19 cellular contexts compared by ENCODE assay signal in the genomic region with DNA sequence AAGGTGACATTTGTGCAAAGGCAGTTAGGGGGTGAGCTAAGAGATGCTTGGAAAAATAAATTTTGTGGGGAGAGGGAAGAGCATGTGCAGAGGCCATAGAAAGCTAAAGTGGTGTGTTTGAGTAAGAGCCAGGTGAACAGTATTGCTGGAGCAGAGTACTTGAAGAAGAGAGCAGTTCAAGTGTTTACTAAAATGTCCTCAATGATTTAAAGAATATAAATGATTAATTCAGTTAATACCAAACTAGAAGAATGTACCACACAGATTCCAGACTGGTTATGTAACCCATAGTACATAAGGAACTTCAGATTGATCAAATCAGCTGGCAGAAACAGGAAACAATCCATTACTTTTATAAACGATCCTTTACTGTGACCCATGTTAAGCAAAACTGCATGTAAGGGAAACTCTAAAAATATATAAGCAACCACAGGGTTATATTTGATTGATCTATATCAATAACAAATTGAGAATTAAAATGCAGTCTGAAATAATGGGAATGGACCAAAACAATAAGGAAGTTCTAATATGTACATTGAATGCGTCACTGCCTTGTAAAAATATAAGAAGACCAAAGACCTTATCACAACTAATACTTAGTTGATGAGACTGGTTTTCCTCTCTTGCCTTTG.
DNase-seq lines count a peak whose midpoint lies in the region; ATAC-seq and TF ChIP-seq lines count a peak whose summit lies in the region.
"Had no signal": no experiment of that assay in that cellular context is flagged by ENCODE, and none has a peak within 500 bp of the region (broad histone marks: within the 10 kb centered on the region; RNA-seq: fewer than 3 reads in every experiment).

No MANE protein-coding gene starts in this region.

- H3K36me3 Mint-ChIP-seq in chondrocyte (ENCODE audit: low read depth) (peaks cover 12% of the 10 kb centered on the region), T-helper 17 cell (ENCODE audit: low read depth) (peaks cover 5% of the 10 kb centered on the region)

- no peak overlapping the region for H3K27ac ChIP-seq in liver (ENCODE audit: low read depth in 1 of 2, low read length in 2 of 2)
- H3K27ac ChIP-seq: brain microvascular endothelial cell, sigmoid colon had no signal

- TF ChIP-seq CTCF in chondrocyte (IDR thresholded peaks at IDR 0.05) (no peak), liver (IDR thresholded peaks at IDR 0.05; ENCODE audit: low read depth, low read length, missing input control) (no peak)

- no peak for TF ChIP-seq RAD21 in liver (IDR thresholded peaks at IDR 0.05)

- no peaks in the 10 kb centered on the region for H3K9me3 Mint-ChIP-seq in chondrocyte (ENCODE audit: low read depth)
- H3K9me3 Mint-ChIP-seq: activated naive CD4-positive, alpha-beta T cell treated with anti-CD3 and anti-CD28 coated beads, Interleukin-2, amount 10 ng/mL, durations not matched to agents 7 days and 5 days; activated T-cell treated with anti-CD3 and anti-CD28 coated beads, Interleukin-2, amount 50 U/mL, for 24 hours; dendritic cell treated with granulocyte-macrophage colony-stimulating factor and Interleukin-4, amounts not matched to agents 40 ng/mL and 50 ng/mL, for 4 days had no signal

- no peak overlapping the region for H3K4me3 Mint-ChIP-seq in chondrocyte (ENCODE audit: unreplicated experiment)
- H3K4me3 Mint-ChIP-seq in T-helper 17 cell = no peak overlapping the region
- H3K4me3 Mint-ChIP-seq: activated naive CD4-positive, alpha-beta T cell treated with anti-CD3 and anti-CD28 coated beads, Interleukin-2, amount 10 ng/mL, durations not matched to agents 7 days and 5 days; activated T-cell treated with anti-CD3 and anti-CD28 coated beads, Interleukin-2, amount 50 U/mL, for 24 hours; CD4-positive, alpha-beta memory T cell; dendritic cell treated with granulocyte-macrophage colony-stimulating factor and Interleukin-4, amounts not matched to agents 40 ng/mL and 50 ng/mL, for 4 days had no signal

- H3K27me3 Mint-ChIP-seq in chondrocyte (ENCODE audit: low read depth) (no peaks in the 10 kb centered on the region), T-helper 17 cell (no peaks in the 10 kb centered on the region)
- H3K27me3 Mint-ChIP-seq: activated naive CD4-positive, alpha-beta T cell treated with anti-CD3 and anti-CD28 coated beads, Interleukin-2, amount 10 ng/mL, durations not matched to agents 7 days and 5 days; activated T-cell treated with anti-CD3 and anti-CD28 coated beads, Interleukin-2, amount 50 U/mL, for 24 hours; CD4-positive, alpha-beta memory T cell; dendritic cell treated with granulocyte-macrophage colony-stimulating factor and Interleukin-4, amounts not matched to agents 40 ng/mL and 50 ng/mL, for 4 days had no signal

- in situ Hi-C loops in ACHN (cut with HindIII; ENCODE audit: low pct_ligation_motif_present, low pct_unique_long_range_greater_than_20kb, low sequenced_read_pairs) = no loop called here

- ATAC-seq in T-helper 17 cell (no peak), HG02973 (IDR thresholded peaks at IDR 0.05; ENCODE audit: unreplicated experiment) (no peak), HG02885 (IDR thresholded peaks at IDR 0.05; ENCODE audit: poor library complexity, unreplicated experiment) (no peak)

- H3K27ac Mint-ChIP-seq in chondrocyte (ENCODE audit: unreplicated experiment) = peak overlapping the region; percentile 29
- H3K27ac Mint-ChIP-seq in T-helper 17 cell = no peak overlapping the region
- H3K27ac Mint-ChIP-seq: activated naive CD4-positive, alpha-beta T cell treated with anti-CD3 and anti-CD28 coated beads, Interleukin-2, amount 10 ng/mL, durations not matched to agents 7 days and 5 days; activated T-cell treated with anti-CD3 and anti-CD28 coated beads, Interleukin-2, amount 50 U/mL, for 24 hours; CD4-positive, alpha-beta memory T cell; dendritic cell treated with granulocyte-macrophage colony-stimulating factor and Interleukin-4, amounts not matched to agents 40 ng/mL and 50 ng/mL, for 4 days had no signal

- WGBS in liver = 30% methylated on average over 2 of the region's 2 CpGs

- no peak overlapping the region for H3K4me3 ChIP-seq in liver (ENCODE audit: low read depth in 1 of 3, low read length in 3 of 3)
- H3K4me3 ChIP-seq: sigmoid colon had no signal

- H3K4me1 Mint-ChIP-seq in chondrocyte (ENCODE audit: low read depth) (peaks cover 18% of the 10 kb centered on the region), T-helper 17 cell (peaks cover 5% of the 10 kb centered on the region)
- H3K4me1 Mint-ChIP-seq: activated naive CD4-positive, alpha-beta T cell treated with anti-CD3 and anti-CD28 coated beads, Interleukin-2, amount 10 ng/mL, durations not matched to agents 7 days and 5 days; CD4-positive, alpha-beta memory T cell had no signal

- no peak for TF ChIP-seq POLR2A in erythroblast (IDR thresholded peaks at IDR 0.05; ENCODE audit: low read length)

- DNase-seq in ACHN (peak; percentile 93), HT-29 (ENCODE audit: low spot score) (peak; percentile 80), chondrocyte (ENCODE audit: low spot score) (no peak), erythroblast (lab: John Stamatoyannopoulos, UW) (no peak), T-helper 17 cell (no peak)
- DNase-seq: activated CD4-positive, alpha-beta T cell treated with anti-CD3 and anti-CD28 coated beads, Interleukin-2, amount 50 U/mL, for 4 hours; activated naive CD4-positive, alpha-beta T cell treated with anti-CD3 and anti-CD28 coated beads, Interleukin-2, amount 10 ng/mL, durations not matched to agents 7 days and 5 days; activated T-cell treated with anti-CD3 and anti-CD28 coated beads, Interleukin-2, amount 50 U/mL, for 24 hours; brain microvascular endothelial cell; CD4-positive, alpha-beta memory T cell; HCEC 1CT; NCI-H1436 treated with DMSO at 0.1 percent for 48 hours; NCI-H524; nucleus accumbens; sigmoid colon had no signal

- no peaks in the 10 kb centered on the region for H3K9me3 ChIP-seq in liver (ENCODE audit: control insufficient read depth in 4 of 4, low read length in 3 of 4)
- no peaks in the 10 kb centered on the region for H3K9me3 ChIP-seq in T-helper 17 cell (ENCODE audit: control insufficient read depth, low read length, poor library complexity, severe bottlenecking)
- H3K9me3 ChIP-seq: sigmoid colon had no signal

- H3K9ac ChIP-seq in liver (ENCODE audit: low read depth in 1 of 2, low read length in 2 of 2) = no peak overlapping the region

- H3K36me3 ChIP-seq in liver (ENCODE audit: control insufficient read depth in 4 of 4, insufficient read depth in 3 of 4, low read depth in 1 of 4, low read length in 3 of 4) = no peaks in the 10 kb centered on the region
- H3K36me3 ChIP-seq: brain microvascular endothelial cell had no signal

- peaks cover 0 to 2% (median 0%) of the 10 kb centered on the region in 4 donors for H3K4me1 ChIP-seq in liver (ENCODE audit: control insufficient read depth in 4 of 4, insufficient read depth in 4 of 4, low read length in 3 of 4)
- H3K4me1 ChIP-seq: sigmoid colon had no signal

- no peaks in the 10 kb centered on the region for H3K27me3 ChIP-seq in liver (ENCODE audit: control insufficient read depth in 4 of 4, insufficient read depth in 4 of 4, low read length in 3 of 4)
- H3K27me3 ChIP-seq: brain microvascular endothelial cell, sigmoid colon had no signal

TF ChIP-seq in liver, 16 proteins besides CTCF, POLR2A, EP300 and RAD21:
- TF ChIP-seq JUND (IDR thresholded peaks at IDR 0.05) (peak in 1 of 2 donors; percentile 23), FOXA1 (IDR thresholded peaks at IDR 0.05) (no peak), FOXA2 (IDR thresholded peaks at IDR 0.05) (peak; percentile 9)
TF ChIP-seq in liver: peak in this region for 2.

Comparison
In these comparisons a context has a peak if more than half of its experiments do, and no peak if none do; other contexts are left out.
1. DNase-seq: peak in ACHN (single experiment) and HT-29 (single experiment); none in chondrocyte (single experiment), erythroblast (0 of 2) and T-helper 17 cell (0 of 3).